1 cellular context compared by ENCODE assay signal in genomic region chr12:105986779-105987686, GRCh38.
TF ChIP-seq lines count a peak whose summit lies in the region.

No MANE protein-coding gene starts in this region.

TF ChIP-seq in SK-N-SH, 30 proteins besides CTCF, POLR2A, EP300 and RAD21 (continued from another document):
- no peak for TF ChIP-seq ZBTB33 (IDR thresholded peaks at IDR 0.05; ENCODE audit: borderline replicate concordance, low read depth)
- no peak for TF ChIP-seq NRF1 (IDR thresholded peaks at IDR 0.05; ENCODE audit: low read depth, low read length)
- no peak for TF ChIP-seq TAF1 (IDR thresholded peaks at IDR 0.05; ENCODE audit: borderline replicate concordance, low read depth, low read length)
- TF ChIP-seq PBX3 (IDR thresholded peaks at IDR 0.05) = peak; percentile 95
- TF ChIP-seq RFX5 (IDR thresholded peaks at IDR 0.05; ENCODE audit: low read length) = no peak
- TF ChIP-seq TCF12 (IDR thresholded peaks at IDR 0.05) = peak; percentile 98
- 0 out of 2 replicates have a peak, but pooled peaks have one; percentile 4 for TF ChIP-seq USF1 (IDR thresholded peaks at IDR 0.05; ENCODE audit: borderline replicate concordance, low read depth)
- TF ChIP-seq YY1 (IDR thresholded peaks at IDR 0.05; ENCODE audit: low read depth) = no peak
- TF ChIP-seq FOXJ3 (CRISPR knock-in tag; IDR thresholded peaks at IDR 0.05) = no peak
- TF ChIP-seq EZH2phosphoT487 (IDR thresholded peaks at IDR 0.05; ENCODE audit: borderline replicate concordance, low read depth) = no peak
- peak; percentile 87 for TF ChIP-seq JUND (IDR thresholded peaks at IDR 0.05)
- peak; percentile 24; the same call in 1 of the 2 replicates for TF ChIP-seq MAX (IDR thresholded peaks at IDR 0.05; ENCODE audit: low read depth)
- TF ChIP-seq ELF1 (IDR thresholded peaks at IDR 0.05) = no peak
- peak; percentile 85; the same call in 1 of the 2 replicates for TF ChIP-seq POLR2AphosphoS5 (IDR thresholded peaks at IDR 0.05; ENCODE audit: low read depth, low read length)
- peak; percentile 94 for TF ChIP-seq FOXM1 (IDR thresholded peaks at IDR 0.05; ENCODE audit: low read depth)
- no peak for TF ChIP-seq SMC3 (IDR thresholded peaks at IDR 0.05; ENCODE audit: low read depth, low read length)
- peak; percentile 67; the same call in 1 of the 2 replicates for TF ChIP-seq RXRA (IDR thresholded peaks at IDR 0.05; ENCODE audit: borderline replicate concordance, low read depth)
- TF ChIP-seq IRF3 (IDR thresholded peaks at IDR 0.05; ENCODE audit: low read depth, low read length) = no peak
- 0 out of 2 replicates have a peak, but pooled peaks have one; percentile 29 for TF ChIP-seq REST (IDR thresholded peaks at IDR 0.05; ENCODE audit: low read depth, low read length)
